16 cellular contexts compared by ENCODE assay signal in genomic region chr2:190481339-190481738, GRCh38.
"Had no signal": no experiment of that assay in that cellular context is flagged by ENCODE, and none has a peak within 500 bp of the region (broad histone marks: within the 10 kb centered on the region; RNA-seq: fewer than 3 reads in every experiment).

No MANE protein-coding gene starts in this region.

- H3K27me3 ChIP-seq: colonic mucosa, gastroesophageal sphincter, hepatocyte, spleen had no signal

- FAIRE-seq: astrocyte had no signal

- H2AFZ ChIP-seq: hepatocyte had no signal

- H3K79me2 ChIP-seq: hepatocyte had no signal

- H3K4me3 ChIP-seq: colonic mucosa, gastroesophageal sphincter, hepatocyte, lower lobe of right lung, psoas muscle, spleen, thoracic aorta had no signal

- H3K36me3 ChIP-seq: colonic mucosa, gastroesophageal sphincter, lower lobe of right lung, spleen, thoracic aorta had no signal

- ATAC-seq: activated naive CD8-positive, alpha-beta T cell treated with anti-CD3 and anti-CD28 coated beads, Interleukin-2, amount 50 U/mL, for 24 hours; gastroesophageal sphincter; lower lobe of right lung; psoas muscle; sciatic nerve had no signal

- H3K27ac ChIP-seq: colonic mucosa, hepatocyte, lower lobe of right lung, psoas muscle, spleen, thoracic aorta had no signal

- H3K4me2 ChIP-seq: hepatocyte had no signal

- H3K9me3 ChIP-seq: colonic mucosa, gastroesophageal sphincter, lower lobe of right lung, psoas muscle, spleen, thoracic aorta had no signal

- DNase-seq: activated CD4-positive, alpha-beta T cell treated with anti-CD3 and anti-CD28 coated beads for 4 hours; activated naive CD4-positive, alpha-beta T cell treated with Interleukin-2 at 50 U/mL for 16 hours; activated naive CD8-positive, alpha-beta T cell treated with anti-CD3 and anti-CD28 coated beads, Interleukin-2, amount 50 U/mL, for 24 hours; colonic mucosa; effector memory CD4-positive, alpha-beta T cell; lower lobe of right lung; occipital lobe; psoas muscle; spleen; stimulated activated CD4-positive, alpha-beta T cell treated with anti-CD3 and anti-CD28 coated beads, Interleukin-2, amount 100 ng/mL, for 24 hours; stimulated activated naive CD4-positive, alpha-beta T cell treated with Interleukin-2 at 50 U/mL for 16 hours had no signal
